In genomic region chr11:59842316-59842715, GRCh38 we compare ENCODE assay signal across 4 cellular contexts.
TF ChIP-seq lines count a peak whose summit lies in the region.

No MANE protein-coding gene starts in this region.

TF ChIP-seq in SK-N-SH, 30 proteins besides CTCF, POLR2A, EP300 and RAD21:
- TF ChIP-seq PBX3 (IDR thresholded peaks at IDR 0.05) (no peak), ELF1 (IDR thresholded peaks at IDR 0.05) (no peak), NFIC (IDR thresholded peaks at IDR 0.05; ENCODE audit: borderline replicate concordance) (peak; percentile 60), RXRA (IDR thresholded peaks at IDR 0.05; ENCODE audit: borderline replicate concordance, low read depth) (no peak), SIN3A (IDR thresholded peaks at IDR 0.05; ENCODE audit: borderline replicate concordance, low read depth, low read length) (no peak), IRF3 (IDR thresholded peaks at IDR 0.05; ENCODE audit: low read depth, low read length) (no peak), USF1 (IDR thresholded peaks at IDR 0.05; ENCODE audit: borderline replicate concordance, low read depth) (no peak), GATA2 (CRISPR knock-in tag; IDR thresholded peaks at IDR 0.05) (no peak), TCF12 (IDR thresholded peaks at IDR 0.05) (no peak)

TF ChIP-seq in SK-N-SH treated with all-trans-retinoic acid at 6 μM for 48 hours, 23 proteins besides CTCF, POLR2A, EP300 and RAD21:
- TF ChIP-seq CSRNP3 (CRISPR knock-in tag; IDR thresholded peaks at IDR 0.05), result no peak
- no peak for TF ChIP-seq ZC3H10 (CRISPR knock-in tag; IDR thresholded peaks at IDR 0.05)

TF ChIP-seq in Ishikawa, 13 proteins besides CTCF, POLR2A, EP300 and RAD21:
- TF ChIP-seq YY1 (IDR thresholded peaks at IDR 0.05; ENCODE audit: low read depth) (no peak), NFIC (IDR thresholded peaks at IDR 0.05) (peak; percentile 78)

TF ChIP-seq in K562, 482 proteins besides CTCF, POLR2A, EP300 and RAD21:
- TF ChIP-seq NFIC (IDR thresholded peaks at IDR 0.05) (peak; percentile 100), CREB3L1 (IDR thresholded peaks at IDR 0.05; ENCODE audit: borderline replicate concordance, low read depth) (no peak), CCAR2 (IDR thresholded peaks at IDR 0.05; ENCODE audit: low read depth, low read length) (no peak), EHMT2 (IDR thresholded peaks at IDR 0.05) (0 out of 2 replicates have a peak, but pooled peaks have one; percentile 6), SMAD1 (IDR thresholded peaks at IDR 0.05; ENCODE audit: low read depth, low read length, partially characterized antibody) (peak; percentile 99), GTF2F1 (IDR thresholded peaks at IDR 0.05; ENCODE audit: low read depth, low read length) (0 out of 2 replicates have a peak, but pooled peaks have one; percentile 43), ZNF507 (tag; conservative IDR thresholded peaks at IDR 0.05) (no peak), ARID1B (IDR thresholded peaks at IDR 0.05) (peak; percentile 35), TFAP4 (CRISPR knock-in tag; IDR thresholded peaks at IDR 0.05; ENCODE audit: borderline replicate concordance) (no peak), NCOA2 (IDR thresholded peaks at IDR 0.05; ENCODE audit: partially characterized antibody in 2 of 2) (peak in 1 of 2 experiments; percentile 90), ETV1 (tag; conservative IDR thresholded peaks at IDR 0.05; ENCODE audit: low read depth) (no peak), ZBTB2 (IDR thresholded peaks at IDR 0.05) (no peak), KAT2B (IDR thresholded peaks at IDR 0.05; ENCODE audit: low read depth, low read length) (no peak), NFIX (CRISPR knock-in tag; IDR thresholded peaks at IDR 0.05; ENCODE audit: low read depth) (peak; percentile 100), STAT5B (CRISPR knock-in tag; IDR thresholded peaks at IDR 0.05) (no peak), PURB (CRISPR knock-in tag; IDR thresholded peaks at IDR 0.05; ENCODE audit: low read depth) (no peak), MAZ (CRISPR knock-in tag; conservative IDR thresholded peaks at IDR 0.05 in 1 of 2, IDR thresholded peaks at IDR 0.05 in 1 of 2) (no peak), BRD9 (IDR thresholded peaks at IDR 0.05; ENCODE audit: low read depth, partially characterized antibody) (no peak), DACH1 (IDR thresholded peaks at IDR 0.05; ENCODE audit: partially characterized antibody) (no peak), ARNT (IDR thresholded peaks at IDR 0.05) (no peak), ATF7 (IDR thresholded peaks at IDR 0.05) (no peak)
